In the genomic region with DNA sequence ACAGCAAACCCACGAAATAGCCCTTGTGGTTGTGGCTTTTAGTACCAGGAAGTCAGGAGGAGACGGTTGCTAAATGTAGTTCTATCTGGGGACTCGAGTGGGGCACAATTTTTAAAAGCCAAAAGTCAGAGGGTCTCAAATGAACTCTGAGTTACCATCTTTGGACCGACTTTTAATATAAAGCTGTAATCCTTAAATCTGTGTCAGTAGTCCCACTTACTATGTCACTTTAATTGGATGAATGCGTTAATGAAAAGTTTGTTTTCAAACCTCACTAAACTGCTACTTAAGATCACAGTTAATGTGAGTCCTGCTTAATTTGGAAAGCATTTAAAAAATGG, we compare ENCODE assay signal across 8 cellular contexts.
DNase-seq lines count a peak whose midpoint lies in the region; ATAC-seq and TF ChIP-seq lines count a peak whose summit lies in the region.
"Not testable (repeated sequence)": the region's sequence is repeated elsewhere in the genome, so short reads cannot be mapped to it uniquely, and the experiment has no call there.

No MANE protein-coding gene starts in this region.

- not testable (repeated sequence) for TF ChIP-seq EP300 in ovary (IDR thresholded peaks at IDR 0.05); upper lobe of left lung (IDR thresholded peaks at IDR 0.05)

- H3K27ac Mint-ChIP-seq in Calu3 (ENCODE audit: unreplicated experiment) = peak overlapping the region; percentile 40
- not testable (repeated sequence) for H3K27ac Mint-ChIP-seq in activated naive CD8-positive, alpha-beta T cell treated with anti-CD3 and anti-CD28 coated beads, Interleukin-2, amount 10 ng/mL, durations not matched to agents 7 days and 5 days; endothelial cell (ENCODE audit: unreplicated experiment)

- CTCF ChIA-PET in Calu3 (lab: Charles Lee) = not testable (repeated sequence)

- TF ChIP-seq CTCF in Calu3 (IDR thresholded peaks at IDR 0.05; ENCODE audit: unreplicated experiment); Loucy (conservative IDR thresholded peaks at IDR 0.05; ENCODE audit: low read length); endothelial cell (IDR thresholded peaks at IDR 0.05; ENCODE audit: unreplicated experiment); ovary (IDR thresholded peaks at IDR 0.05); upper lobe of left lung (IDR thresholded peaks at IDR 0.05): not testable (repeated sequence)

- not testable (repeated sequence) for BruUV-seq in Calu3 (replicated peaks; lab: Mats Ljungman, UMichigan)

- H3K9ac ChIP-seq in Loucy (ENCODE audit: low read depth, low read length, poor library complexity, severe bottlenecking) = peak overlapping the region; percentile 78
- H3K9ac ChIP-seq in SK-N-MC (ENCODE audit: insufficient read length) = not testable (repeated sequence)

- peaks cover 25% of the 10 kb centered on the region; the same call in 1 of the 2 replicates for H3K79me2 ChIP-seq in Loucy (ENCODE audit: insufficient read depth, low read length)

- H3K4me3 Mint-ChIP-seq in Calu3 (ENCODE audit: low read depth, unreplicated experiment) = peak overlapping the region; percentile 81
- peak overlapping the region; percentile 52 for H3K4me3 Mint-ChIP-seq in activated naive CD8-positive, alpha-beta T cell treated with anti-CD3 and anti-CD28 coated beads, Interleukin-2, amount 10 ng/mL, durations not matched to agents 7 days and 5 days
- H3K4me3 Mint-ChIP-seq in endothelial cell (ENCODE audit: unreplicated experiment) = peak overlapping the region; percentile 86

- intact Hi-C loops in Calu3 (cut with micrococcal nuclease; ENCODE audit: unreplicated experiment) = loop anchor here (10.0 kb wide), 1 partner anchor 235 kb away; the partner anchor contains the start of genes AVL9 and LSM5
- intact Hi-C loops in ovary (cut with DNase I) = not testable (repeated sequence)

- H3K36me3 ChIP-seq in Loucy (ENCODE audit: insufficient read depth, low read length); SK-N-MC (ENCODE audit: insufficient read depth, low read length); ovary; upper lobe of left lung: not testable (repeated sequence)

- not testable (repeated sequence) for DNase-seq in Calu3; SK-N-MC (ENCODE audit: low read depth, low spot score); activated naive CD8-positive, alpha-beta T cell treated with anti-CD3 and anti-CD28 coated beads, Interleukin-2, amount 10 ng/mL, durations not matched to agents 7 days and 5 days; endothelial cell (ENCODE audit: low spot score); ovary; upper lobe of left lung
- DNase-seq in iris pigment epithelial cell (ENCODE audit: low read depth) = peak; percentile 1

- not testable (repeated sequence) for H2AFZ ChIP-seq in Loucy (ENCODE audit: low read length)

- peaks cover 47% of the 10 kb centered on the region for H3K36me3 Mint-ChIP-seq in Calu3 (ENCODE audit: insufficient read depth, unreplicated experiment)
- H3K36me3 Mint-ChIP-seq in activated naive CD8-positive, alpha-beta T cell treated with anti-CD3 and anti-CD28 coated beads, Interleukin-2, amount 10 ng/mL, durations not matched to agents 7 days and 5 days; endothelial cell (ENCODE audit: low read depth, unreplicated experiment): not testable (repeated sequence)

- not testable (repeated sequence) for H3K4me1 ChIP-seq in Loucy (ENCODE audit: insufficient read depth, low read length, poor library complexity, severe bottlenecking); ovary (ENCODE audit: insufficient read depth)
- peaks cover 0 to 13% (median 0%) of the 10 kb centered on the region in 4 donors for H3K4me1 ChIP-seq in upper lobe of left lung

- H3K27me3 ChIP-seq in Loucy (ENCODE audit: insufficient read depth, low read length, poor library complexity, severe bottlenecking); ovary; upper lobe of left lung: not testable (repeated sequence)

- H3K9me2 ChIP-seq in Loucy (replicated peaks; ENCODE audit: low read depth, low read length) = not testable (repeated sequence)

- H3K27ac ChIP-seq in SK-N-MC, ovary, upper lobe of left lung: not testable (repeated sequence)

- peak overlapping the region; percentile 85 for H3K4me3 ChIP-seq in Loucy (ENCODE audit: low read length, poor library complexity, severe bottlenecking)
- peak overlapping the region; percentile 82 for H3K4me3 ChIP-seq in SK-N-MC
- H3K4me3 ChIP-seq in ovary = peak overlapping the region; percentile 12
- H3K4me3 ChIP-seq in upper lobe of left lung = peak overlapping the region in 3 of 4 donors; percentile 87 to 92 (median 90)

- not testable (repeated sequence) for ATAC-seq in activated naive CD8-positive, alpha-beta T cell treated with anti-CD3 and anti-CD28 coated beads, Interleukin-2, amount 10 ng/mL, durations not matched to agents 7 days and 5 days (ENCODE audit: low read depth); upper lobe of left lung (ENCODE audit: low FRiP score in 2 of 2)

- not testable (repeated sequence) for H3K27me3 Mint-ChIP-seq in Calu3 (ENCODE audit: unreplicated experiment); endothelial cell (ENCODE audit: unreplicated experiment)
- peaks cover 20% of the 10 kb centered on the region for H3K27me3 Mint-ChIP-seq in activated naive CD8-positive, alpha-beta T cell treated with anti-CD3 and anti-CD28 coated beads, Interleukin-2, amount 10 ng/mL, durations not matched to agents 7 days and 5 days

- H3K4me1 Mint-ChIP-seq in Calu3 (ENCODE audit: low read depth, unreplicated experiment) = peaks cover 53% of the 10 kb centered on the region
- H3K4me1 Mint-ChIP-seq in activated naive CD8-positive, alpha-beta T cell treated with anti-CD3 and anti-CD28 coated beads, Interleukin-2, amount 10 ng/mL, durations not matched to agents 7 days and 5 days; endothelial cell (ENCODE audit: unreplicated experiment): not testable (repeated sequence)

- not testable (repeated sequence) for H3K9me3 ChIP-seq in Loucy (ENCODE audit: insufficient read depth, low read depth, low read length); SK-N-MC (ENCODE audit: low read depth, low read length); ovary; upper lobe of left lung

- H3K4me2 ChIP-seq in Loucy (ENCODE audit: low read depth, low read length, poor library complexity, severe bottlenecking) = peak overlapping the region; percentile 76

- not testable (repeated sequence) for H3F3A ChIP-seq in Loucy (ENCODE audit: low read depth)

- POLR2A ChIA-PET in activated naive CD8-positive, alpha-beta T cell treated with anti-CD3 and anti-CD28 coated beads, Interleukin-2, amount 10 ng/mL, durations not matched to agents 7 days and 5 days (lab: Charles Lee) = not testable (repeated sequence)

- H3K9me3 Mint-ChIP-seq in Calu3 (ENCODE audit: low read depth, unreplicated experiment); activated naive CD8-positive, alpha-beta T cell treated with anti-CD3 and anti-CD28 coated beads, Interleukin-2, amount 10 ng/mL, durations not matched to agents 7 days and 5 days; endothelial cell (ENCODE audit: unreplicated experiment): not testable (repeated sequence)

- TF ChIP-seq POLR2A in ovary (IDR thresholded peaks at IDR 0.05); upper lobe of left lung (IDR thresholded peaks at IDR 0.05): not testable (repeated sequence)

- not testable (repeated sequence) for H4K20me1 ChIP-seq in Loucy (ENCODE audit: insufficient read depth, low read length, poor library complexity, severe bottlenecking)

- WGBS in ovary, 3 donors = 17 to 20% (median 18%) methylated on average over 5 of the region's 5 CpGs
- WGBS in upper lobe of left lung, 2 donors = 32 to 33% methylated on average over 4 to 5 of the region's 5 CpGs

Comparison
In these comparisons a context has a peak if more than half of its experiments do, and no peak if none do; other contexts are left out.
1. H3K4me3 ChIP-seq: peak in every context shown above with its lines; median percentile 90 in upper lobe of left lung; 85 in Loucy; 82 in SK-N-MC; 12 in ovary.